In genomic region chr4:2942532-2943363, GRCh38 we compare ENCODE assay signal across 11 cellular contexts. TPM values are rescaled to one million over a fixed set of nuclear protein-coding genes. Genes with fewer than 3 reads are reported as not detected.
A peak's percentile ranks its signal among the peaks of the same experiment; 100 is the strongest.
DNase-seq lines count a peak whose midpoint lies in the region; ATAC-seq and TF ChIP-seq lines count a peak whose summit lies in the region.
"Had no signal": no experiment of that assay in that cellular context is flagged by ENCODE, and none has a peak within 500 bp of the region (broad histone marks: within the 10 kb centered on the region; RNA-seq: fewer than 3 reads in every experiment).

No MANE protein-coding gene starts in this region.

- no peak for TF ChIP-seq POLR2A in suprapubic skin (IDR thresholded peaks at IDR 0.05)

- CTCF ChIA-PET in activated naive CD4-positive, alpha-beta T cell treated with anti-CD3 and anti-CD28 coated beads for 36 hours (lab: Charles Lee): no interaction called here

- peaks cover 100% of the 10 kb centered on the region for H3K36me3 ChIP-seq in suprapubic skin

- peak overlapping the region; percentile 18 for H3K27ac Mint-ChIP-seq in activated naive CD4-positive, alpha-beta T cell treated with anti-CD3 and anti-CD28 coated beads for 36 hours
- peak overlapping the region; percentile 91 for H3K27ac Mint-ChIP-seq in activated T-cell treated with anti-CD3 and anti-CD28 coated beads, Interleukin-2, amount 50 U/mL, for 24 hours

- peaks cover 50% of the 10 kb centered on the region for H3K36me3 Mint-ChIP-seq in activated naive CD4-positive, alpha-beta T cell treated with anti-CD3 and anti-CD28 coated beads for 36 hours (ENCODE audit: low read depth)
- peaks cover 99% of the 10 kb centered on the region for H3K36me3 Mint-ChIP-seq in activated T-cell treated with anti-CD3 and anti-CD28 coated beads, Interleukin-2, amount 50 U/mL, for 24 hours (ENCODE audit: low read depth)

- 63% methylated on average over 18 of the region's 31 CpGs for WGBS in suprapubic skin

- no peak for TF ChIP-seq EP300 in suprapubic skin (IDR thresholded peaks at IDR 0.05)

- no peaks in the 10 kb centered on the region for H3K27me3 Mint-ChIP-seq in activated naive CD4-positive, alpha-beta T cell treated with anti-CD3 and anti-CD28 coated beads for 36 hours (ENCODE audit: low read depth)
- H3K27me3 Mint-ChIP-seq in activated T-cell treated with anti-CD3 and anti-CD28 coated beads, Interleukin-2, amount 50 U/mL, for 24 hours: no peaks in the 10 kb centered on the region

- no peak overlapping the region for H3K4me3 Mint-ChIP-seq in activated naive CD4-positive, alpha-beta T cell treated with anti-CD3 and anti-CD28 coated beads for 36 hours
- H3K4me3 Mint-ChIP-seq in activated T-cell treated with anti-CD3 and anti-CD28 coated beads, Interleukin-2, amount 50 U/mL, for 24 hours: no peak overlapping the region
- H3K4me3 Mint-ChIP-seq: nephron had no signal

- peaks cover 15% of the 10 kb centered on the region for H3K4me1 Mint-ChIP-seq in activated naive CD4-positive, alpha-beta T cell treated with anti-CD3 and anti-CD28 coated beads for 36 hours (ENCODE audit: low read depth)
- H3K4me1 Mint-ChIP-seq in activated T-cell treated with anti-CD3 and anti-CD28 coated beads, Interleukin-2, amount 50 U/mL, for 24 hours (ENCODE audit: low read depth): peaks cover 62% of the 10 kb centered on the region
- H3K4me1 Mint-ChIP-seq: nephron had no signal

- H3K4me3 ChIP-seq in suprapubic skin: no peak overlapping the region

- intact Hi-C loops in activated naive CD4-positive, alpha-beta T cell treated with anti-CD3 and anti-CD28 coated beads for 36 hours (cut with micrococcal nuclease): no loop called here
- intact Hi-C loops in left colon (cut with DNase I, micrococcal nuclease): no loop called here

- DNase-seq in activated naive CD4-positive, alpha-beta T cell treated with anti-CD3 and anti-CD28 coated beads for 36 hours: no peak
- DNase-seq in activated naive CD4-positive, alpha-beta T cell treated with anti-CD3 and anti-CD28 coated beads, Interleukin-2, amount 50 U/mL, for 16 hours: no peak
- DNase-seq in activated T-cell treated with anti-CD3 and anti-CD28 coated beads, Interleukin-2, amount 50 U/mL, for 24 hours: peak; percentile 52
- DNase-seq in left colon: peak; percentile 74 to 84
- peak; percentile 69 to 77 for DNase-seq in suprapubic skin (ENCODE audit: low spot score in 2 of 2)
- DNase-seq in germinal center (ENCODE audit: low spot score): no peak
- DNase-seq: AML-193, NCI-H1694 treated with DMSO at 0.1 percent for 48 hours had no signal

- no peaks in the 10 kb centered on the region for H3K27me3 ChIP-seq in suprapubic skin

- peaks cover 8% of the 10 kb centered on the region for H3K4me1 ChIP-seq in suprapubic skin

- no peak overlapping the region for H3K27ac ChIP-seq in suprapubic skin

- no peaks in the 10 kb centered on the region for H3K9me3 Mint-ChIP-seq in activated naive CD4-positive, alpha-beta T cell treated with anti-CD3 and anti-CD28 coated beads for 36 hours
- no peaks in the 10 kb centered on the region for H3K9me3 Mint-ChIP-seq in activated T-cell treated with anti-CD3 and anti-CD28 coated beads, Interleukin-2, amount 50 U/mL, for 24 hours
- H3K9me3 Mint-ChIP-seq: nephron had no signal

- TF ChIP-seq CTCF in suprapubic skin (IDR thresholded peaks at IDR 0.05): no peak

- peak; percentile 92 for ATAC-seq in left colon
- ATAC-seq in HG03196 (IDR thresholded peaks at IDR 0.05; ENCODE audit: unreplicated experiment): no peak
- ATAC-seq in GM19463 (IDR thresholded peaks at IDR 0.05; ENCODE audit: unreplicated experiment): no peak

- no peaks in the 10 kb centered on the region for H3K9me3 ChIP-seq in suprapubic skin

RNA-seq across cellular contexts. Expression of gene NOP14, which starts 20.5 kb away (rescaled TPM):
- total RNA-seq in activated naive CD4-positive, alpha-beta T cell treated with anti-CD3 and anti-CD28 coated beads for 36 hours: 10 to 100 TPM; 48.3 to 55.1 TPM
- total RNA-seq in left colon: 10 to 100 TPM; 20.4 to 22.9 TPM
- total RNA-seq in suprapubic skin: 10 to 100 TPM; 23.4 to 30.8 (median 27.1) TPM

RNA-seq across cellular contexts. Expression of gene GRK4, which starts 20.6 kb away (rescaled TPM):
- total RNA-seq in activated naive CD4-positive, alpha-beta T cell treated with anti-CD3 and anti-CD28 coated beads for 36 hours: 1 to 10 TPM; 1.3 to 2.1 TPM
- 1 to 10 TPM; 1.7 to 3.9 TPM for total RNA-seq in left colon
- 1 to 10 TPM; 3.3 to 8.0 (median 4.6) TPM for total RNA-seq in suprapubic skin

Comparison
In these comparisons a context has a peak if more than half of its experiments do, and no peak if none do; other contexts are left out.
1. DNase-seq: peak in activated T-cell treated with anti-CD3 and anti-CD28 coated beads, Interleukin-2, amount 50 U/mL, for 24 hours (single experiment), left colon (2 of 2) and suprapubic skin (2 of 2); none in activated naive CD4-positive, alpha-beta T cell treated with anti-CD3 and anti-CD28 coated beads for 36 hours (single experiment), activated naive CD4-positive, alpha-beta T cell treated with anti-CD3 and anti-CD28 coated beads, Interleukin-2, amount 50 U/mL, for 16 hours (single experiment) and germinal center (single experiment).